In the genomic region with DNA sequence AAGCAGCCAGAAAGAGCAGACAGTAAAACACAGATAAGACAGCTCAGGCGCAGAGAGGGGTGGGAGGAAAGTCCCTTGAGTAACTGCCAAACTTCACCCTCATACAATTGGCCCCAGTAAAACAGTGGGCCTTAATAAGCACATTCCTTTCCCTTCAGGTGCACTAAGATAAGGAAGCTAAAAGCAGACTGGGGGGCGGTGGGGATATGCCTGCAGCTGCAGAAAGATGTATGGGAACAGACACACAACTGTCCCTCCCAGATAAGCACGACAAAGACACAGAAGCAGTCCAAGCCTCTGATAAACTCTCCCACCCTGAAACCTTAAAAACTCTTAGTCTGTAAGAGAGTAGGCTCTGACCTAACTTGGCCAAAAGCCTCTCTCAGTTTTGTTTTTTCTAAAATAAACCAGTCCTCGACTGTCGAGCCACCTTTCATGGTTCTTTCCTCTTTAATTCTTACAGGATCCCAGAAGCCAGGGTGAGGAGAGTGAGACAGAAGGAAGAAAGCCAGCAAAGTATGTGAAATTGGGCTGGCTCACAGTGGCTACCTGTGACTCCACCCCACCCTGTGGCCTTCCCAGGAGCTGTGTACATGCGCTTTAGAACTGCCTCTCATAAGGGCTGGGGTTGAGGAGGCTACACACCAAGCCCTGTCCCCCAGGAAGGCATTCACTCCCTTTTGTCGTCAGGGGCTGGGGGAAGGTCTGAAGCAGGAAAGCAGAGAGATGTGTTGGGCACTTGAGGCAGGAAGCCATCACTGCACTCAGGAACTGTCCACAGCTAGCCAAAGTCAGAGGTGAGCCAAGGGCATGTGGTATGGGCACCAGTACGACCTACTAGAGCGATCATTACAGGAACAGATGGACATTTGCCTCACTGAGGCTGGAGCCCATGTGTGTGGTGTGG, we compare ENCODE assay signal across 16 cellular contexts. TPM values are rescaled to one million over a fixed set of nuclear protein-coding genes. Genes with fewer than 3 reads are reported as not detected.
A peak's percentile ranks its signal among the peaks of the same experiment; 100 is the strongest.
DNase-seq lines count a peak whose midpoint lies in the region; TF ChIP-seq lines count a peak whose summit lies in the region.
"Had no signal": no experiment of that assay in that cellular context is flagged by ENCODE, and none has a peak within 500 bp of the region (broad histone marks: within the 10 kb centered on the region; RNA-seq: fewer than 3 reads in every experiment).

No MANE protein-coding gene starts in this region.

- CTCF ChIA-PET in GM10248 (lab: Yijun Ruan, JAX), result interaction anchor here (1.0 to 5.1 kb wide), 7 partner anchors 7 to 152 kb away, joined by 3 to 57 read pairs (median 5); partner anchors contain the start of gene S100A9

- POLR2A ChIA-PET in GM10248 (lab: Yijun Ruan, JAX), result no interaction called here

- H3K27me3 Mint-ChIP-seq in endothelial cell (ENCODE audit: unreplicated experiment) (peaks cover 10% of the 10 kb centered on the region), progenitor cell of endocrine pancreas (peaks cover 7% of the 10 kb centered on the region)

- peak; percentile 32 for DNase-seq in GM13976 (ENCODE audit: low spot score)
- DNase-seq in endothelial cell (ENCODE audit: low spot score), result no peak
- peak; percentile 5 for DNase-seq in progenitor cell of endocrine pancreas (ENCODE audit: low spot score, unreplicated experiment)
- no peak for DNase-seq in GM19238 (ENCODE audit: insufficient read length, low spot score)
- no peak for DNase-seq in middle frontal gyrus (ENCODE audit: extremely low spot score, low spot score)
- no peak for DNase-seq in GM10248 (ENCODE audit: extremely low spot score)
- DNase-seq: activated CD8-positive, alpha-beta memory T cell treated with anti-CD3 and anti-CD28 coated beads, Interleukin-2, amount 10 ng/mL, durations not matched to agents 7 days and 5 days; activated naive CD4-positive, alpha-beta T cell treated with Interleukin-2 at 50 U/mL for 16 hours; NCI-H1092 treated with DMSO at 0.1 percent for 48 hours; NCI-H2171; stimulated activated CD4-positive, alpha-beta T cell treated with anti-CD3 and anti-CD28 coated beads, Interleukin-15, amount 100 ng/mL, for 24 hours had no signal

- H3K9ac ChIP-seq in Loucy (ENCODE audit: low read depth, low read length, poor library complexity, severe bottlenecking), result peak overlapping the region; percentile 60

- peaks cover 76% of the 10 kb centered on the region for H3K4me1 ChIP-seq in Loucy (ENCODE audit: insufficient read depth, low read length, poor library complexity, severe bottlenecking)
- H3K4me1 ChIP-seq: breast epithelium, SJSA1 had no signal

- H3K36me3 ChIP-seq in Loucy (ENCODE audit: insufficient read depth, low read length), result no peaks in the 10 kb centered on the region
- H3K36me3 ChIP-seq: breast epithelium, SJSA1 had no signal

- H3K4me3 Mint-ChIP-seq in endothelial cell (ENCODE audit: unreplicated experiment) (peak overlapping the region; percentile 73), progenitor cell of endocrine pancreas (ENCODE audit: low read depth) (no peak overlapping the region)
- H3K4me3 Mint-ChIP-seq: activated CD8-positive, alpha-beta memory T cell treated with anti-CD3 and anti-CD28 coated beads, Interleukin-2, amount 10 ng/mL, durations not matched to agents 7 days and 5 days had no signal

- H3K9me2 ChIP-seq in Loucy (replicated peaks; ENCODE audit: low read depth, low read length), result no peaks in the 10 kb centered on the region

- no peak overlapping the region for H2AFZ ChIP-seq in Loucy (ENCODE audit: low read length)

- H3K4me1 Mint-ChIP-seq in endothelial cell (ENCODE audit: unreplicated experiment) (peaks cover 68% of the 10 kb centered on the region), progenitor cell of endocrine pancreas (ENCODE audit: low read depth) (peaks cover 12% of the 10 kb centered on the region)

- H3K9me3 ChIP-seq in Loucy (ENCODE audit: insufficient read depth, low read depth, low read length), result no peaks in the 10 kb centered on the region
- H3K9me3 ChIP-seq: breast epithelium, SJSA1 had no signal

- H3F3A ChIP-seq in Loucy (ENCODE audit: low read depth), result no peaks in the 10 kb centered on the region

- in situ Hi-C loops in GM13976 (cut with MboI; ENCODE audit: low sequenced_read_pairs, unreplicated experiment), result no loop called here

- peak overlapping the region; percentile 70 for H3K4me2 ChIP-seq in Loucy (ENCODE audit: low read depth, low read length, poor library complexity, severe bottlenecking)

- H3K36me3 Mint-ChIP-seq in endothelial cell (ENCODE audit: low read depth, unreplicated experiment) (peaks cover 5% of the 10 kb centered on the region), progenitor cell of endocrine pancreas (ENCODE audit: insufficient read depth) (no peaks in the 10 kb centered on the region)
- H3K36me3 Mint-ChIP-seq: activated CD8-positive, alpha-beta memory T cell treated with anti-CD3 and anti-CD28 coated beads, Interleukin-2, amount 10 ng/mL, durations not matched to agents 7 days and 5 days had no signal

- H3K27ac Mint-ChIP-seq in endothelial cell (ENCODE audit: unreplicated experiment) (peak overlapping the region; percentile 92), progenitor cell of endocrine pancreas (peak overlapping the region; percentile 9)
- H3K27ac Mint-ChIP-seq: activated CD8-positive, alpha-beta memory T cell treated with anti-CD3 and anti-CD28 coated beads, Interleukin-2, amount 10 ng/mL, durations not matched to agents 7 days and 5 days had no signal

- H3K79me2 ChIP-seq in Loucy (ENCODE audit: insufficient read depth, low read length), result no peaks in the 10 kb centered on the region

- no peaks in the 10 kb centered on the region for H3K27me3 ChIP-seq in Loucy (ENCODE audit: insufficient read depth, low read length, poor library complexity, severe bottlenecking)

- no peaks in the 10 kb centered on the region for H4K20me1 ChIP-seq in Loucy (ENCODE audit: insufficient read depth, low read length, poor library complexity, severe bottlenecking)

- H3K9me3 Mint-ChIP-seq in endothelial cell (ENCODE audit: unreplicated experiment), result no peaks in the 10 kb centered on the region
- H3K9me3 Mint-ChIP-seq in progenitor cell of endocrine pancreas (ENCODE audit: low read depth), result no peaks in the 10 kb centered on the region

- TF ChIP-seq CTCF in GM13976 (IDR thresholded peaks at IDR 0.05; ENCODE audit: borderline replicate concordance, control extremely low read depth, extremely low read depth, insufficient read depth, missing control alignments) (no peak), Loucy (conservative IDR thresholded peaks at IDR 0.05; ENCODE audit: low read length) (no peak), endothelial cell (IDR thresholded peaks at IDR 0.05; ENCODE audit: unreplicated experiment) (no peak), progenitor cell of endocrine pancreas (IDR thresholded peaks at IDR 0.05; ENCODE audit: unreplicated experiment) (no peak), GM10248 (IDR thresholded peaks at IDR 0.05; ENCODE audit: control extremely low read depth, extremely low read depth, low read depth, missing control alignments) (no peak)

- peak overlapping the region; percentile 49 for H3K4me3 ChIP-seq in Loucy (ENCODE audit: low read length, poor library complexity, severe bottlenecking)
- H3K4me3 ChIP-seq: breast epithelium, SJSA1 had no signal

RNA-seq across cellular contexts. Expression of gene PGLYRP4, which starts 4.6 kb away (rescaled TPM):
- total RNA-seq in endothelial cell (ENCODE audit: unreplicated experiment) (1.7 TPM), progenitor cell of endocrine pancreas (not detected in 2 replicates)
- total RNA-seq: activated CD8-positive, alpha-beta memory T cell treated with anti-CD3 and anti-CD28 coated beads, Interleukin-2, amount 10 ng/mL, durations not matched to agents 7 days and 5 days; breast epithelium; pulmonary artery endothelial cell; SJSA1; temporal lobe had no signal

RNA-seq across cellular contexts. Expression of gene S100A9, which starts 13.6 kb away (rescaled TPM):
- total RNA-seq in endothelial cell (ENCODE audit: unreplicated experiment), result 0.51 TPM
- 0.91 and 0.95 TPM in 2 replicates for total RNA-seq in progenitor cell of endocrine pancreas
- total RNA-seq: activated CD8-positive, alpha-beta memory T cell treated with anti-CD3 and anti-CD28 coated beads, Interleukin-2, amount 10 ng/mL, durations not matched to agents 7 days and 5 days; SJSA1 had no signal

RNA-seq across cellular contexts. Expression of gene PGLYRP3, which starts 31.3 kb away (rescaled TPM):
- total RNA-seq in endothelial cell (ENCODE audit: unreplicated experiment) (1.1 TPM), progenitor cell of endocrine pancreas (not detected in 2 replicates)
- total RNA-seq: activated CD8-positive, alpha-beta memory T cell treated with anti-CD3 and anti-CD28 coated beads, Interleukin-2, amount 10 ng/mL, durations not matched to agents 7 days and 5 days; breast epithelium; pulmonary artery endothelial cell; SJSA1; temporal lobe had no signal

RNA-seq across cellular contexts. Expression of gene S100A12, which starts 31.4 kb away (rescaled TPM):
- not detected for total RNA-seq in endothelial cell (ENCODE audit: unreplicated experiment)
- total RNA-seq in progenitor cell of endocrine pancreas, result not detected in 2 replicates
- total RNA-seq: activated CD8-positive, alpha-beta memory T cell treated with anti-CD3 and anti-CD28 coated beads, Interleukin-2, amount 10 ng/mL, durations not matched to agents 7 days and 5 days; pulmonary artery endothelial cell; SJSA1 had no signal

RNA-seq across cellular contexts. Expression of gene S100A8, which starts 46.8 kb away (rescaled TPM):
- total RNA-seq in endothelial cell (ENCODE audit: unreplicated experiment) (not detected), progenitor cell of endocrine pancreas (not detected in 2 replicates)
- total RNA-seq: activated CD8-positive, alpha-beta memory T cell treated with anti-CD3 and anti-CD28 coated beads, Interleukin-2, amount 10 ng/mL, durations not matched to agents 7 days and 5 days; pulmonary artery endothelial cell; SJSA1 had no signal

Comparison
In these comparisons a context has a peak if more than half of its experiments do, and no peak if none do; other contexts are left out.
1. DNase-seq: peak in GM13976 (single experiment) and progenitor cell of endocrine pancreas (single experiment); none in endothelial cell (single experiment), GM19238 (single experiment), middle frontal gyrus (single experiment) and GM10248 (single experiment).